Comparison of ENCODE assay signal across 1 cellular context in the genomic region with DNA sequence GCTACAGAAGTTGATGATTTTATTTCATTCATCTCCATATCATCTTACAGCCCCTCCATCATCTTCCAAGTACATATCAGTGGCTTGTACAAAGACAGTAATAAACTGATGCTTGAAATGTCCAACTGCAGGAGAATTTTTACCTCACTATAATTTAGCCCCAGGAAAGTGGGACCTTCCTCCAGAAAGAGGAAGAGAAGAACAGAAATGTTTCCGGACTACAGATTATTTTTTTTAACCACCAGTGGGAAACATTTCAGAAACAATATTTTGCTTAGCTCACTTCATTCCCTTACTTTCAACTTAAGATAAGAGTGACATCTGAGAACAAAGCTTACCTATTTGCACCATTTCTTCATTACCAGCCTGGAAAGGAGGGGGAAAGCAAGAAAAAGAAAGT.
TF ChIP-seq lines count a peak whose summit lies in the region.

No MANE protein-coding gene starts in this region.

TF ChIP-seq in endothelial cell of umbilical vein, 7 proteins besides CTCF, POLR2A, EP300 and RAD21:
- TF ChIP-seq POLR2AphosphoS5 (IDR thresholded peaks at IDR 0.05; ENCODE audit: insufficient read depth, low read depth, low read length) (no peak), MYC (IDR thresholded peaks at IDR 0.05; ENCODE audit: low read depth, low read length) (no peak), FOS (IDR thresholded peaks at IDR 0.05; ENCODE audit: borderline replicate concordance, insufficient read depth, low read length) (no peak), GATA2 (IDR thresholded peaks at IDR 0.05; ENCODE audit: insufficient read depth, insufficient read length, low read depth, low read length) (no peak), JUN (IDR thresholded peaks at IDR 0.05; ENCODE audit: borderline replicate concordance, insufficient read depth, insufficient read length, low read depth) (no peak), EZH2 (IDR thresholded peaks at IDR 0.05; ENCODE audit: borderline replicate concordance, low read depth, low read length, severe bottlenecking) (no peak)
- TF ChIP-seq, protein P1, sequence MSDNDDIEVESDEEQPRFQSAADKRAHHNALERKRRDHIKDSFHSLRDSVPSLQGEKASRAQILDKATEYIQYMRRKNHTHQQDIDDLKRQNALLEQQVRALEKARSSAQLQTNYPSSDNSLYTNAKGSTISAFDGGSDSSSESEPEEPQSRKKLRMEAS (IDR thresholded peaks at IDR 0.05; ENCODE audit: insufficient read depth, insufficient read length), result no peak
TF ChIP-seq in endothelial cell of umbilical vein: peak in this region for 0.
